19 cellular contexts compared by ENCODE assay signal in genomic region chr1:53590104-53590503, GRCh38.
"Had no signal": no experiment of that assay in that cellular context is flagged by ENCODE, and none has a peak within 500 bp of the region (broad histone marks: within the 10 kb centered on the region; RNA-seq: fewer than 3 reads in every experiment).

No MANE protein-coding gene starts in this region.

- H3K4me3 ChIP-seq: dorsolateral prefrontal cortex, lower lobe of right lung, skin epidermis, testis, upper lobe of right lung had no signal

- H3K27me3 ChIP-seq: dorsolateral prefrontal cortex, testis, upper lobe of right lung had no signal

- H3K9me3 Mint-ChIP-seq: activated CD4-positive, alpha-beta T cell treated with anti-CD3 and anti-CD28 coated beads, Interleukin-2, amount 10 ng/mL, durations not matched to agents 24 days and 14 days; activated naive CD8-positive, alpha-beta T cell treated with anti-CD3 and anti-CD28 coated beads, Interleukin-2, amount 10 ng/mL, durations not matched to agents 7 days and 5 days; activated T-helper 1 cell treated with anti-CD3 and anti-CD28 coated beads, Interleukin-12 subunit alpha, Interleukin-12 subunit beta, Interleukin-2, Interleukin-4 antibody, amounts not matched to agents 30 ng/mL and 10 ng/mL and 1 ng/mL, durations not matched to agents 14 hours and 24 hours and 36 hours; neural crest cell; stimulated activated naive CD8-positive, alpha-beta T cell treated with anti-CD3 and anti-CD28 coated beads, Interleukin-15, amount 100 ng/mL, for 72 hours; T-helper 1 cell treated with Interleukin-12 subunit alpha and Interleukin-12 subunit beta and Interleukin-4 antibody, amounts not matched to agents 30 μg/mL and 1 μg/mL, for 36 hours had no signal

- H3K9me3 ChIP-seq: lower lobe of right lung, testis, upper lobe of right lung had no signal

- H3K4me1 ChIP-seq: testis, upper lobe of right lung had no signal

- DNase-seq: activated CD4-positive, alpha-beta T cell treated with anti-CD3 and anti-CD28 coated beads, Interleukin-2, amount 10 ng/mL, durations not matched to agents 24 days and 14 days; activated CD8-positive, alpha-beta T cell treated with anti-CD3 and anti-CD28 coated beads, Interleukin-2, amount 10 ng/mL, durations not matched to agents 7 days and 5 days; activated naive CD4-positive, alpha-beta T cell; activated naive CD8-positive, alpha-beta T cell treated with anti-CD3 and anti-CD28 coated beads, Interleukin-2, amount 10 ng/mL, durations not matched to agents 7 days and 5 days; amygdala; foreskin melanocyte; glutamatergic neuron; lower lobe of right lung; stimulated activated CD4-positive, alpha-beta T cell treated with anti-CD3 and anti-CD28 coated beads, Interleukin-15, amount 100 ng/mL, for 24 hours; stimulated activated CD4-positive, alpha-beta T cell treated with anti-CD3 and anti-CD28 coated beads, Interleukin-2, amount 100 ng/mL, for 48 hours; stimulated activated naive CD8-positive, alpha-beta T cell treated with anti-CD3 and anti-CD28 coated beads, Interleukin-15, amount 100 ng/mL, for 72 hours; testis had no signal

- H3K27ac Mint-ChIP-seq: activated CD4-positive, alpha-beta T cell treated with anti-CD3 and anti-CD28 coated beads, Interleukin-2, amount 10 ng/mL, durations not matched to agents 24 days and 14 days; activated CD8-positive, alpha-beta T cell treated with anti-CD3 and anti-CD28 coated beads, Interleukin-2, amount 10 ng/mL, durations not matched to agents 7 days and 5 days; activated naive CD8-positive, alpha-beta T cell treated with anti-CD3 and anti-CD28 coated beads, Interleukin-2, amount 10 ng/mL, durations not matched to agents 7 days and 5 days; activated T-helper 1 cell treated with anti-CD3 and anti-CD28 coated beads, Interleukin-12 subunit alpha, Interleukin-12 subunit beta, Interleukin-2, Interleukin-4 antibody, amounts not matched to agents 30 ng/mL and 10 ng/mL and 1 ng/mL, durations not matched to agents 14 hours and 24 hours and 36 hours; progenitor cell of endocrine pancreas; T-helper 1 cell treated with Interleukin-12 subunit alpha and Interleukin-12 subunit beta and Interleukin-4 antibody, amounts not matched to agents 30 μg/mL and 1 μg/mL, for 36 hours had no signal

- ATAC-seq: activated CD8-positive, alpha-beta T cell treated with anti-CD3 and anti-CD28 coated beads, Interleukin-2, amount 10 ng/mL, durations not matched to agents 7 days and 5 days; lower lobe of right lung; stimulated activated naive CD8-positive, alpha-beta T cell treated with anti-CD3 and anti-CD28 coated beads, Interleukin-15, amount 100 ng/mL, for 72 hours; upper lobe of right lung had no signal

- H3K36me3 Mint-ChIP-seq: activated naive CD8-positive, alpha-beta T cell treated with anti-CD3 and anti-CD28 coated beads, Interleukin-2, amount 10 ng/mL, durations not matched to agents 7 days and 5 days had no signal

- H3K4me3 Mint-ChIP-seq: activated CD4-positive, alpha-beta T cell treated with anti-CD3 and anti-CD28 coated beads, Interleukin-2, amount 10 ng/mL, durations not matched to agents 24 days and 14 days; activated CD8-positive, alpha-beta T cell treated with anti-CD3 and anti-CD28 coated beads, Interleukin-2, amount 10 ng/mL, durations not matched to agents 7 days and 5 days; activated naive CD8-positive, alpha-beta T cell treated with anti-CD3 and anti-CD28 coated beads, Interleukin-2, amount 10 ng/mL, durations not matched to agents 7 days and 5 days; activated T-helper 1 cell treated with anti-CD3 and anti-CD28 coated beads, Interleukin-12 subunit alpha, Interleukin-12 subunit beta, Interleukin-2, Interleukin-4 antibody, amounts not matched to agents 30 ng/mL and 10 ng/mL and 1 ng/mL, durations not matched to agents 14 hours and 24 hours and 36 hours; neural crest cell; stimulated activated naive CD8-positive, alpha-beta T cell treated with anti-CD3 and anti-CD28 coated beads, Interleukin-15, amount 100 ng/mL, for 72 hours; T-helper 1 cell treated with Interleukin-12 subunit alpha and Interleukin-12 subunit beta and Interleukin-4 antibody, amounts not matched to agents 30 μg/mL and 1 μg/mL, for 36 hours had no signal

- H3K27ac ChIP-seq: dorsolateral prefrontal cortex, lower lobe of right lung, testis, upper lobe of right lung had no signal

- H3K27me3 Mint-ChIP-seq: stimulated activated naive CD8-positive, alpha-beta T cell treated with anti-CD3 and anti-CD28 coated beads, Interleukin-15, amount 100 ng/mL, for 72 hours had no signal

- H3K36me3 ChIP-seq: lower lobe of right lung, upper lobe of right lung had no signal
